Comparison of ENCODE assay signal across 1 cellular context in the genomic region with DNA sequence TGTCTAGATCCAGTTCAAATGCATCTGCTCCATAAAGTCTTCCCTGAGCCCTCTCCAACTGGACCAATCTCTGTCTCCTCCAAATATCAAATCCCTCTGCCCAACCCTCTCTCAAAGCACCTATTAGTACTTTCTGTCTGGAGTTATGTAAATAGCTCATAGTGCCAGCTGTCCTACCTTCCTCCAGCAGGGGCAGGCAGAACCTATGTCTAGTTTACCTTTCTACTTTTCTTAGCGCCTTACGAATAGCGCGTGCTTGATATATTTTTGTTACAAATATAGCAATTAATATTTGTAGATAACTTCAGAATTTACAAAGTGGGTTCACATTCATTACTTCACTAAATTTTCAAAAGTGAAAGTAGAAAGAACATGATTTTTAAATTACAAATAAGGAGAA.
TF ChIP-seq lines count a peak whose summit lies in the region.

No MANE protein-coding gene starts in this region.

TF ChIP-seq in liver, 16 proteins besides CTCF, POLR2A, EP300 and RAD21 (continued from another document):
- TF ChIP-seq, protein P1, sequence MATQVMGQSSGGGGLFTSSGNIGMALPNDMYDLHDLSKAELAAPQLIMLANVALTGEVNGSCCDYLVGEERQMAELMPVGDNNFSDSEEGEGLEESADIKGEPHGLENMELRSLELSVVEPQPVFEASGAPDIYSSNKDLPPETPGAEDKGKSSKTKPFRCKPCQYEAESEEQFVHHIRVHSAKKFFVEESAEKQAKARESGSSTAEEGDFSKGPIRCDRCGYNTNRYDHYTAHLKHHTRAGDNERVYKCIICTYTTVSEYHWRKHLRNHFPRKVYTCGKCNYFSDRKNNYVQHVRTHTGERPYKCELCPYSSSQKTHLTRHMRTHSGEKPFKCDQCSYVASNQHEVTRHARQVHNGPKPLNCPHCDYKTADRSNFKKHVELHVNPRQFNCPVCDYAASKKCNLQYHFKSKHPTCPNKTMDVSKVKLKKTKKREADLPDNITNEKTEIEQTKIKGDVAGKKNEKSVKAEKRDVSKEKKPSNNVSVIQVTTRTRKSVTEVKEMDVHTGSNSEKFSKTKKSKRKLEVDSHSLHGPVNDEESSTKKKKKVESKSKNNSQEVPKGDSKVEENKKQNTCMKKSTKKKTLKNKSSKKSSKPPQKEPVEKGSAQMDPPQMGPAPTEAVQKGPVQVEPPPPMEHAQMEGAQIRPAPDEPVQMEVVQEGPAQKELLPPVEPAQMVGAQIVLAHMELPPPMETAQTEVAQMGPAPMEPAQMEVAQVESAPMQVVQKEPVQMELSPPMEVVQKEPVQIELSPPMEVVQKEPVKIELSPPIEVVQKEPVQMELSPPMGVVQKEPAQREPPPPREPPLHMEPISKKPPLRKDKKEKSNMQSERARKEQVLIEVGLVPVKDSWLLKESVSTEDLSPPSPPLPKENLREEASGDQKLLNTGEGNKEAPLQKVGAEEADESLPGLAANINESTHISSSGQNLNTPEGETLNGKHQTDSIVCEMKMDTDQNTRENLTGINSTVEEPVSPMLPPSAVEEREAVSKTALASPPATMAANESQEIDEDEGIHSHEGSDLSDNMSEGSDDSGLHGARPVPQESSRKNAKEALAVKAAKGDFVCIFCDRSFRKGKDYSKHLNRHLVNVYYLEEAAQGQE (IDR thresholded peaks at IDR 0.05) = no peak
- no peak for TF ChIP-seq SP1 (IDR thresholded peaks at IDR 0.05)
- TF ChIP-seq TAF1 (conservative IDR thresholded peaks at IDR 0.05) = no peak
TF ChIP-seq in liver: peak in this region for 0.
